In the genomic region with DNA sequence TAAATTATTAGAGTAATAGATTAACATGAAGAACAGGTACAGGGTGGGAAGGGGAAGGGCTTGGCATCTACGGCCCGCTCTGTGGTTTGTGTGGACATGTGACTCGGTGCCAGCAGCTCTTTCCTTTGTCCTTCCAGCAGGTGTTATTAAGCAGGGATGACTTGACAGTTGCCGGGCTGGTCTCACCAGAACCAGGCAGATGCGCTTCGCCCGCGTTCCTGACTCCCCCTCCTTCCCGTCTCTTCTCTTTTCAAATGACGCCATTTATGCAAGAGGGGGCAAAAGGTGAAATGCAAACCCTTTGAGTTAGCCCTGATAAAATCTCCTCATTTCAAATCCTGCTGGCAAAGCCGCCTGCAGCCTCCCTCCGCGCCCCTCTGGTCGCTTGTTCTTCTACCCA, we compare ENCODE assay signal across 9 cellular contexts. TPM values are rescaled to one million over a fixed set of nuclear protein-coding genes. Genes with fewer than 3 reads are reported as not detected.
DNase-seq lines count a peak whose midpoint lies in the region; FAIRE-seq and TF ChIP-seq lines count a peak whose summit lies in the region.
"Had no signal": no experiment of that assay in that cellular context is flagged by ENCODE, and none has a peak within 500 bp of the region (broad histone marks: within the 10 kb centered on the region; RNA-seq: fewer than 3 reads in every experiment).

No MANE protein-coding gene starts in this region.

- no peak overlapping the region for H3K4me3 ChIP-seq in GM23248

- H3K9me2 ChIP-seq in GM23248 (ENCODE audit: insufficient read depth): no peaks in the 10 kb centered on the region

- H4K20me1 ChIP-seq in GM23248 (ENCODE audit: insufficient read depth): no peaks in the 10 kb centered on the region

- H2AFZ ChIP-seq in GM23248: no peak overlapping the region

- H3K36me3 ChIP-seq in GM23248 (ENCODE audit: low read depth): no peaks in the 10 kb centered on the region

- no peaks in the 10 kb centered on the region for H3K4me1 ChIP-seq in GM23248 (ENCODE audit: insufficient read depth)

- no peak overlapping the region for H3K9ac ChIP-seq in GM23248

- TF ChIP-seq POLR2A in H54 (IDR thresholded peaks at IDR 0.05; ENCODE audit: low read depth, low read length): no peak

- H3F3A ChIP-seq in GM23248 (ENCODE audit: insufficient read depth): 0 out of 2 replicates have a peak, but pooled peaks cover 4% of the 10 kb centered on the region

- peak; percentile 30 for DNase-seq in stimulated activated CD4-positive, alpha-beta T cell treated with anti-CD3 and anti-CD28 coated beads, Interleukin-4, amount 100 ng/mL, for 1 hour
- DNase-seq in stimulated activated CD4-positive, alpha-beta T cell treated with anti-CD3 and anti-CD28 coated beads, Interleukin-2, amount 100 ng/mL, for 24 hours: no peak
- DNase-seq in SK-N-DZ (ENCODE audit: low spot score) (peak; percentile 77), H54 (ENCODE audit: insufficient read length, low spot score) (no peak), OCI-M2 (lab: John Stamatoyannopoulos, UW; ENCODE audit: unreplicated experiment) (no peak), NK-92 (lab: John Stamatoyannopoulos, UW; ENCODE audit: unreplicated experiment) (no peak), GM23248 (no peak)
- DNase-seq in effector CD4-positive, alpha-beta T cell: peak; percentile 31
- DNase-seq: NCI-H1694 had no signal

- in situ Hi-C loops in GM23248 (cut with MboI): no loop called here

- H3K9me3 ChIP-seq in GM23248 (ENCODE audit: low read depth): no peaks in the 10 kb centered on the region

- no peak overlapping the region for H3K4me2 ChIP-seq in GM23248 (ENCODE audit: unreplicated experiment)

- no peak for FAIRE-seq in H54 (lab: Jason Lieb, UNC)

- H3K27ac ChIP-seq in GM23248: no peak overlapping the region

- no peaks in the 10 kb centered on the region for H3K79me2 ChIP-seq in GM23248 (ENCODE audit: insufficient read depth)

- peaks cover 10% of the 10 kb centered on the region; the same call in 1 of the 2 replicates for H3K27me3 ChIP-seq in GM23248 (replicated peaks; ENCODE audit: insufficient read depth)

- 84 to 89% methylated on average over 14 of the region's 14 CpGs for WGBS in GM23248 (ENCODE audit: low coverage in 1 of 2, low lambda C conversion rate in 2 of 2, missing lambda C conversion rate in 2 of 2), 2 experiments

RNA-seq across cellular contexts. Expression of a gene that starts 38.9 kb away (rescaled TPM):
- 7.7 and 18.2 TPM in 2 replicates for polyA plus RNA-seq in SK-N-DZ (2014; cell fraction: cytosol; rRNA removed)
- polyA plus RNA-seq in SK-N-DZ (2014; cell fraction: nucleus; rRNA removed): 9.6 and 16.7 TPM in 2 replicates
- total RNA-seq in GM23248 (2014; rRNA removed; shearing (Covaris generic)): under 0.01 TPM in 1 of 2 replicates, not detected in the other
- not detected in 2 replicates for polyA plus RNA-seq in GM23248 (2016; fragmentation: Nextera tagmentation; extraction: Ambion mirVana)

Comparison
In these comparisons a context has a peak if more than half of its experiments do, and no peak if none do; other contexts are left out.
1. DNase-seq: peak in stimulated activated CD4-positive, alpha-beta T cell treated with anti-CD3 and anti-CD28 coated beads, Interleukin-4, amount 100 ng/mL, for 1 hour (single experiment), SK-N-DZ (single experiment) and effector CD4-positive, alpha-beta T cell (single experiment); none in stimulated activated CD4-positive, alpha-beta T cell treated with anti-CD3 and anti-CD28 coated beads, Interleukin-2, amount 100 ng/mL, for 24 hours (0 of 2), H54 (single experiment), OCI-M2 (single experiment), NK-92 (single experiment) and GM23248 (single experiment).